In the genomic region with DNA sequence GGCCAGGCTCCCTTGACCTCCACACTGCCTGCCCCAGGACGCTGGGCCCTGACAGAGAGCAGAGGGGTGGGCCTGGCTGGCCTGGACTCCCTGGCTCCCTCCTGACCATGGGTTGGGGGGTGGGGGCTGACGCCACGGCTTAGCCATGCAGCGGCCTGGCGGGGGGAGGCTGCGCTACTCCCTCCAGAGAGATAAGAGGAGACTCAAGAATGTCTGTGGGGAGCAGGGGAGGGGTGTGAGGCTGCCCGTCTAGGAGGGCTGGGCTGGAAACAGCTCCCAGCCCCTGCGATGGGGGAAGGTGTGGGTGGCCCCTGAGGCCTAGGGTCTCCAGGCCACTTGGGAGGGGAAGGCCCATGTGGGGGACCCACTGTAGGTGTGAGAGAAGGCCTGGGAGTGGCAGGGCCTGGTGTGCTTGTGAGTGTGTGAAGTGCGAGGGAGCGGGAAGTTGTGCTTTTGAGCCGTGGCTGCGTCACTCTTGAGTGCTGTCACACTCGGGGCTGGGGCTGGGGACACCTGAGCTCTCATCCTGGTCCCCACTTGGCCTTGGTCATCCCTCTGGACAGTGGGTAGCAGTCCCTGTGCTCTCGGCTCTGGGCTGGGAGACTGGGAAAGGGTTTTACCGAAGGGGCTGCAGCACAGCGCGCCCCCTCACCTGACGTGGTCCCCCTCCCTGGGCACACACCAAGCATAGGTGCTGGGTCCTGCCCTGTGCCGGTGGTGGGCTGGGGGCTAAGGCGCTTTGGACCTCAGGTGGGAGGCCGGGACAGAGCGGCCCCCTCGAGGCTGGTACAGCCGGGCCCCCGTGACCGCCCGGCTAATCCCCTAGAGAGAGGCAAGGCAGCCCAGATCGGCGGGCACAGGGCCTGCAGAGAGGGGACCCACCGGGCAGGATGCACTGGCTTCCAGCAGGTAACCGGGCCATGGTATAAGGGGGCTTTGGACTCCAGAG, we compare ENCODE assay signal across 17 cellular contexts. TPM values are rescaled to one million over a fixed set of nuclear protein-coding genes. Genes with fewer than 3 reads are reported as not detected.
DNase-seq lines count a peak whose midpoint lies in the region; ATAC-seq lines count a peak whose summit lies in the region.
"Had no signal": no experiment of that assay in that cellular context is flagged by ENCODE, and none has a peak within 500 bp of the region (broad histone marks: within the 10 kb centered on the region; RNA-seq: fewer than 3 reads in every experiment).

No MANE protein-coding gene starts in this region.

- peaks cover 19% of the 10 kb centered on the region for H3K4me1 Mint-ChIP-seq in activated naive CD8-positive, alpha-beta T cell treated with anti-CD3 and anti-CD28 coated beads, Interleukin-2, amount 10 ng/mL, durations not matched to agents 7 days and 5 days
- H3K4me1 Mint-ChIP-seq in activated naive CD8-positive, alpha-beta T cell treated with anti-CD3 and anti-CD28 coated beads for 36 hours, result peaks cover 14% of the 10 kb centered on the region
- peaks cover 21 to 36% of the 10 kb centered on the region in 2 donors for H3K4me1 Mint-ChIP-seq in effector memory CD8-positive, alpha-beta T cell (ENCODE audit: low read depth in 2 of 2)

- H3K9me3 ChIP-seq in mesodermal cell (ENCODE audit: control insufficient read depth, low read length) (no peaks in the 10 kb centered on the region), SJCRH30 (replicated peaks) (no peaks in the 10 kb centered on the region)
- H3K9me3 ChIP-seq in effector memory CD4-positive, alpha-beta T cell (ENCODE audit: control insufficient read depth, low read length), result no peaks in the 10 kb centered on the region
- H3K9me3 ChIP-seq: HAP-1 had no signal

- in situ Hi-C loops in G401 (cut with HindIII; ENCODE audit: low sequenced_read_pairs), result no loop called here

- H3K27me3 Mint-ChIP-seq in activated naive CD8-positive, alpha-beta T cell treated with anti-CD3 and anti-CD28 coated beads, Interleukin-2, amount 10 ng/mL, durations not matched to agents 7 days and 5 days, result peaks cover 27% of the 10 kb centered on the region
- H3K27me3 Mint-ChIP-seq in activated naive CD8-positive, alpha-beta T cell treated with anti-CD3 and anti-CD28 coated beads for 36 hours, result peaks cover 26% of the 10 kb centered on the region
- peaks cover 22 to 30% of the 10 kb centered on the region in 2 donors for H3K27me3 Mint-ChIP-seq in effector memory CD8-positive, alpha-beta T cell

- POLR2A ChIA-PET in activated naive CD8-positive, alpha-beta T cell treated with anti-CD3 and anti-CD28 coated beads, Interleukin-2, amount 10 ng/mL, durations not matched to agents 7 days and 5 days (lab: Charles Lee), result no interaction called here

- H3K4me3 Mint-ChIP-seq in activated naive CD8-positive, alpha-beta T cell treated with anti-CD3 and anti-CD28 coated beads, Interleukin-2, amount 10 ng/mL, durations not matched to agents 7 days and 5 days, result no peak overlapping the region
- no peak overlapping the region for H3K4me3 Mint-ChIP-seq in activated naive CD8-positive, alpha-beta T cell treated with anti-CD3 and anti-CD28 coated beads for 36 hours
- H3K4me3 Mint-ChIP-seq in effector memory CD8-positive, alpha-beta T cell, result peak overlapping the region; percentile 4 to 78
- H3K4me3 Mint-ChIP-seq: dendritic cell treated with granulocyte-macrophage colony-stimulating factor and Interleukin-4, amounts not matched to agents 40 ng/mL and 50 ng/mL, for 4 days; stimulated activated naive CD8-positive, alpha-beta T cell treated with anti-CD3 and anti-CD28 coated beads, Interleukin-15, Interleukin-2, amounts not matched to agents 100 ng/mL and 50 ng/mL, for 24 hours had no signal

- no peak for DNase-seq in activated naive CD8-positive, alpha-beta T cell treated with anti-CD3 and anti-CD28 coated beads, Interleukin-2, amount 10 ng/mL, durations not matched to agents 7 days and 5 days
- no peak for DNase-seq in activated naive CD8-positive, alpha-beta T cell treated with anti-CD3 and anti-CD28 coated beads for 36 hours
- no peak for DNase-seq in effector memory CD8-positive, alpha-beta T cell
- no peak for DNase-seq in G401 (ENCODE audit: low spot score)
- no peak for DNase-seq in SJCRH30
- no peak for DNase-seq in effector memory CD4-positive, alpha-beta T cell
- DNase-seq: activated CD4-positive, alpha-beta T cell treated with anti-CD3 and anti-CD28 coated beads, Interleukin-2, amount 10 ng/mL, durations not matched to agents 24 days and 14 days; foreskin fibroblast; naive B cell; NCI-H2029; NCI-H748 treated with DMSO at 0.1 percent for 48 hours had no signal

- H3K36me3 ChIP-seq in mesodermal cell (ENCODE audit: control insufficient read depth, insufficient read depth, low read length) (peaks cover 12% of the 10 kb centered on the region), SJCRH30 (no peaks in the 10 kb centered on the region)
- no peaks in the 10 kb centered on the region for H3K36me3 ChIP-seq in effector memory CD4-positive, alpha-beta T cell (ENCODE audit: control insufficient read depth, insufficient read depth, low read length)
- H3K36me3 ChIP-seq: HAP-1 had no signal

- no peaks in the 10 kb centered on the region for H3K36me3 Mint-ChIP-seq in activated naive CD8-positive, alpha-beta T cell treated with anti-CD3 and anti-CD28 coated beads, Interleukin-2, amount 10 ng/mL, durations not matched to agents 7 days and 5 days
- H3K36me3 Mint-ChIP-seq in activated naive CD8-positive, alpha-beta T cell treated with anti-CD3 and anti-CD28 coated beads for 36 hours, result no peaks in the 10 kb centered on the region
- H3K36me3 Mint-ChIP-seq in effector memory CD8-positive, alpha-beta T cell (ENCODE audit: insufficient read depth), result no peaks in the 10 kb centered on the region
- H3K36me3 Mint-ChIP-seq: naive B cell had no signal

- peak overlapping the region; percentile 71 for H3K27ac Mint-ChIP-seq in activated naive CD8-positive, alpha-beta T cell treated with anti-CD3 and anti-CD28 coated beads, Interleukin-2, amount 10 ng/mL, durations not matched to agents 7 days and 5 days
- no peak overlapping the region for H3K27ac Mint-ChIP-seq in activated naive CD8-positive, alpha-beta T cell treated with anti-CD3 and anti-CD28 coated beads for 36 hours
- peak overlapping the region in 1 of 2 donors; percentile 61 for H3K27ac Mint-ChIP-seq in effector memory CD8-positive, alpha-beta T cell
- H3K27ac Mint-ChIP-seq: naive B cell; stimulated activated naive CD8-positive, alpha-beta T cell treated with anti-CD3 and anti-CD28 coated beads, Interleukin-15, Interleukin-2, amounts not matched to agents 100 ng/mL and 50 ng/mL, for 24 hours had no signal

- H3K4me3 ChIP-seq in mesodermal cell (ENCODE audit: extremely low read depth, insufficient read depth, low read length, poor library complexity, severe bottlenecking) (peak overlapping the region; percentile 68), SJCRH30 (no peak overlapping the region)
- H3K4me3 ChIP-seq in effector memory CD4-positive, alpha-beta T cell (ENCODE audit: insufficient read depth, low read depth, low read length, poor library complexity, severe bottlenecking), result no peak overlapping the region
- H3K4me3 ChIP-seq: HAP-1 had no signal

- 69 to 91% methylated on average over 22 to 27 of the region's 31 CpGs for WGBS in mesodermal cell (ENCODE audit: insufficient coverage in 2 of 2), 2 experiments

- no peaks in the 10 kb centered on the region; the same call in 1 of the 2 replicates for H3K27me3 ChIP-seq in SJCRH30
- peaks cover 4% of the 10 kb centered on the region for H3K27me3 ChIP-seq in effector memory CD4-positive, alpha-beta T cell (replicated peaks; ENCODE audit: control insufficient read depth, insufficient read depth, low read length, poor library complexity, severe bottlenecking)

- H3K27ac ChIP-seq in mesodermal cell (ENCODE audit: low read depth, low read length, severe bottlenecking) (peak overlapping the region; percentile 79), temporal lobe (ENCODE audit: low read depth, low read length) (peak overlapping the region; percentile 93), SJCRH30 (no peak overlapping the region)
- H3K27ac ChIP-seq in effector memory CD4-positive, alpha-beta T cell (ENCODE audit: insufficient read depth, low read length, poor library complexity, severe bottlenecking), result no peak overlapping the region

- H3K4me1 ChIP-seq in mesodermal cell (ENCODE audit: control insufficient read depth, insufficient read depth, low read length, poor library complexity, severe bottlenecking) (peaks cover 63% of the 10 kb centered on the region), SJCRH30 (peaks cover 6% of the 10 kb centered on the region; the same call in 1 of the 2 replicates)
- H3K4me1 ChIP-seq in effector memory CD4-positive, alpha-beta T cell (ENCODE audit: control insufficient read depth, insufficient read depth, low read length, poor library complexity, severe bottlenecking), result peaks cover 4% of the 10 kb centered on the region

- no peaks in the 10 kb centered on the region for H3K9me3 Mint-ChIP-seq in activated naive CD8-positive, alpha-beta T cell treated with anti-CD3 and anti-CD28 coated beads, Interleukin-2, amount 10 ng/mL, durations not matched to agents 7 days and 5 days
- H3K9me3 Mint-ChIP-seq in activated naive CD8-positive, alpha-beta T cell treated with anti-CD3 and anti-CD28 coated beads for 36 hours, result no peaks in the 10 kb centered on the region
- H3K9me3 Mint-ChIP-seq in effector memory CD8-positive, alpha-beta T cell, result no peaks in the 10 kb centered on the region
- H3K9me3 Mint-ChIP-seq: activated CD4-positive, alpha-beta T cell treated with anti-CD3 and anti-CD28 coated beads, Interleukin-2, amount 10 ng/mL, durations not matched to agents 24 days and 14 days; dendritic cell treated with granulocyte-macrophage colony-stimulating factor and Interleukin-4, amounts not matched to agents 40 ng/mL and 50 ng/mL, for 4 days; naive B cell; stimulated activated naive CD8-positive, alpha-beta T cell treated with anti-CD3 and anti-CD28 coated beads, Interleukin-15, Interleukin-2, amounts not matched to agents 100 ng/mL and 50 ng/mL, for 24 hours had no signal

- no peak for ATAC-seq in activated naive CD8-positive, alpha-beta T cell treated with anti-CD3 and anti-CD28 coated beads, Interleukin-2, amount 10 ng/mL, durations not matched to agents 7 days and 5 days (ENCODE audit: low read depth)
- no peak for ATAC-seq in effector memory CD8-positive, alpha-beta T cell (replicated peaks)
- ATAC-seq: sciatic nerve had no signal

RNA-seq across cellular contexts. Expression of a gene that starts 2.4 kb away (rescaled TPM):
- total RNA-seq in activated naive CD8-positive, alpha-beta T cell treated with anti-CD3 and anti-CD28 coated beads, Interleukin-2, amount 10 ng/mL, durations not matched to agents 7 days and 5 days, result 1 to 10 TPM; 3.4 TPM
- total RNA-seq in activated naive CD8-positive, alpha-beta T cell treated with anti-CD3 and anti-CD28 coated beads for 36 hours, result under 1 TPM; 0.68 to 0.70 TPM
- polyA plus RNA-seq in mesodermal cell (2013, experiment 1 of 2), result 69.9 TPM
- polyA plus RNA-seq in mesodermal cell (2013, experiment 2 of 2), result 71.1 TPM
- total RNA-seq in temporal lobe, result 1.2 TPM
- 0.71 and 1.4 TPM in 2 replicates for total RNA-seq in G401 (2014; rRNA removed; shearing (Covaris generic))
- 0.02 and 0.05 TPM in 2 replicates for total RNA-seq in SJCRH30 (2014; rRNA removed; shearing (Covaris generic))

RNA-seq across cellular contexts. Expression of a gene that starts 37.6 kb away (rescaled TPM):
- 100 to 1,000 TPM; 127 to 140 TPM for total RNA-seq in activated naive CD8-positive, alpha-beta T cell treated with anti-CD3 and anti-CD28 coated beads, Interleukin-2, amount 10 ng/mL, durations not matched to agents 7 days and 5 days
- total RNA-seq in activated naive CD8-positive, alpha-beta T cell treated with anti-CD3 and anti-CD28 coated beads for 36 hours, result 100 to 1,000 TPM; 143 TPM
- polyA plus RNA-seq in mesodermal cell (2013, experiment 1 of 2), result 270 TPM
- polyA plus RNA-seq in mesodermal cell (2013, experiment 2 of 2), result 257 TPM
- 17.2 TPM for total RNA-seq in temporal lobe
- 41.4 and 66.0 TPM in 2 replicates for total RNA-seq in G401 (2014; rRNA removed; shearing (Covaris generic))
- 95.5 and 123 TPM in 2 replicates for total RNA-seq in SJCRH30 (2014; rRNA removed; shearing (Covaris generic))

RNA-seq across cellular contexts. Expression of a gene that starts 37.9 kb away (rescaled TPM):
- 10 to 100 TPM; 87.1 to 88.7 TPM for total RNA-seq in activated naive CD8-positive, alpha-beta T cell treated with anti-CD3 and anti-CD28 coated beads, Interleukin-2, amount 10 ng/mL, durations not matched to agents 7 days and 5 days
- total RNA-seq in activated naive CD8-positive, alpha-beta T cell treated with anti-CD3 and anti-CD28 coated beads for 36 hours, result 100 to 1,000 TPM; 135 to 140 TPM
- 34.0 TPM for polyA plus RNA-seq in mesodermal cell (2013, experiment 1 of 2)
- polyA plus RNA-seq in mesodermal cell (2013, experiment 2 of 2), result 29.7 TPM
- 10.6 TPM for total RNA-seq in temporal lobe
- total RNA-seq in G401 (2014; rRNA removed; shearing (Covaris generic)), result 94.5 and 105 TPM in 2 replicates
- total RNA-seq in SJCRH30 (2014; rRNA removed; shearing (Covaris generic)), result 87.3 and 92.0 TPM in 2 replicates

Comparison
In these comparisons a context has a peak if more than half of its experiments do, and no peak if none do; other contexts are left out.
1. H3K4me3 Mint-ChIP-seq: peak in effector memory CD8-positive, alpha-beta T cell (2 of 2); none in activated naive CD8-positive, alpha-beta T cell treated with anti-CD3 and anti-CD28 coated beads, Interleukin-2, amount 10 ng/mL, durations not matched to agents 7 days and 5 days (single experiment) and activated naive CD8-positive, alpha-beta T cell treated with anti-CD3 and anti-CD28 coated beads for 36 hours (single experiment).
2. H3K27ac ChIP-seq: peak in mesodermal cell (single experiment) and temporal lobe (single experiment); none in SJCRH30 (single experiment) and effector memory CD4-positive, alpha-beta T cell (single experiment).